26 cellular contexts compared by ENCODE assay signal in the genomic region with DNA sequence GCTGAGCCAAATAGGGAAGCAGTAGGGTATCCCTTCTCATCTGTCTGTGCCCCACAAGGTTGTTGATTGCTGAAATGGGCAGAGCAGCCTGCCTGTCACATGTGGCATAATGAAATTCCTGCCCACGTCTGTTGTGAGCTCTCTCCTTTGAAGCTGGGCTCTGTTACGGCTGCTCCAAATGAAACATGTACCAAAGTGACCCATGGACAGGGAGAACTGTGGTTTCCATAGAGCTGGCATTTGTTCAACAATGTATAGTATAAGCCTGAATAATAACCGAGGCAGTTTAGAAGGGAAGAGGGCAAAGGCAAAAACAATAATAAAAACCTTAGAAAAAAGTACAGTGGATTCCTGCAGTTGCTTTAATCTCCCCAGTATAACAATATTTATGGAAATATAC.
DNase-seq lines count a peak whose midpoint lies in the region; ATAC-seq and TF ChIP-seq lines count a peak whose summit lies in the region.
"Had no signal": no experiment of that assay in that cellular context is flagged by ENCODE, and none has a peak within 500 bp of the region (broad histone marks: within the 10 kb centered on the region; RNA-seq: fewer than 3 reads in every experiment).

No MANE protein-coding gene starts in this region.

- H3K36me3 ChIP-seq in left ventricle myocardium inferior (peaks cover 15% of the 10 kb centered on the region), spleen (no peaks in the 10 kb centered on the region)
- H3K36me3 ChIP-seq: adrenal gland, sigmoid colon, thyroid gland, vagina had no signal

- peaks cover 18% of the 10 kb centered on the region for H3K4me1 ChIP-seq in left ventricle myocardium inferior
- H3K4me1 ChIP-seq in spleen: no peaks in the 10 kb centered on the region
- H3K4me1 ChIP-seq: adrenal gland, psoas muscle, thyroid gland, vagina had no signal

- no peaks in the 10 kb centered on the region for H3K9me3 ChIP-seq in left ventricle myocardium inferior (replicated peaks)
- peaks cover 0 to 24% (median 7%) of the 10 kb centered on the region in 8 donors for H3K9me3 ChIP-seq in spleen
- H3K9me3 ChIP-seq: A549, adrenal gland, psoas muscle, sigmoid colon, thyroid gland, vagina had no signal

- no peak for TF ChIP-seq POLR2A in spleen (IDR thresholded peaks at IDR 0.05)

- 79 to 85% (median 80%) methylated on average over 3 of the region's 3 CpGs for WGBS in spleen, 5 donors

- DNase-seq in left ventricle myocardium superior: no peak
- no peak for DNase-seq in left ventricle myocardium inferior
- peak; percentile 34 for DNase-seq in astrocyte of the hippocampus (ENCODE audit: low read depth, low spot score)
- peak; percentile 40 for DNase-seq in iris pigment epithelial cell (ENCODE audit: low read depth)
- no peak for DNase-seq in epidermal melanocyte (ENCODE audit: insufficient read length, low spot score)
- no peak for DNase-seq in spleen
- DNase-seq: activated CD4-positive, alpha-beta T cell treated with anti-CD3 and anti-CD28 coated beads, Interleukin-2, amount 50 U/mL, for 48 hours; activated CD8-positive, alpha-beta memory T cell treated with anti-CD3 and anti-CD28 coated beads, Interleukin-2, amount 50 U/mL, for 4 hours; activated naive CD4-positive, alpha-beta T cell treated with anti-CD3 and anti-CD28 coated beads for 36 hours; adrenal gland; CD4-positive, alpha-beta memory T cell; effector memory CD4-positive, alpha-beta T cell; NCI-H1092; NCI-H187; psoas muscle; SIG-M5; sigmoid colon; stimulated activated naive CD8-positive, alpha-beta T cell treated with anti-CD3 and anti-CD28 coated beads, Interleukin-15, amount 100 ng/mL, for 72 hours; T-helper 1 cell; thyroid gland had no signal

- TF ChIP-seq CTCF in left ventricle myocardium inferior (IDR thresholded peaks at IDR 0.05; ENCODE audit: borderline replicate concordance) (no peak), spleen (IDR thresholded peaks at IDR 0.05 in 8 of 11, conservative IDR thresholded peaks at IDR 0.05 in 3 of 11) (no peak)

- H3K4me3 ChIP-seq in left ventricle myocardium inferior (no peak overlapping the region), spleen (no peak overlapping the region)
- H3K4me3 ChIP-seq: A549, adrenal gland, coronary artery, psoas muscle, sigmoid colon, thyroid gland, vagina had no signal

- intact Hi-C loops in left ventricle myocardium superior (cut with micrococcal nuclease) (no loop called here), left ventricle myocardium inferior (cut with micrococcal nuclease) (no loop called here), spleen (cut with DNase I; ENCODE audit: low total_unique reads) (no loop called here)

- no peak overlapping the region for H3K27ac ChIP-seq in left ventricle myocardium inferior (replicated peaks)
- H3K27ac ChIP-seq in spleen: no peak overlapping the region
- H3K27ac ChIP-seq: adrenal gland, coronary artery, psoas muscle, sigmoid colon, thyroid gland, vagina had no signal

- ATAC-seq in left ventricle myocardium superior (peak; percentile 37), HG03469 (IDR thresholded peaks at IDR 0.05; ENCODE audit: unreplicated experiment) (no peak), GM18873 (IDR thresholded peaks at IDR 0.05; ENCODE audit: low FRiP score, unreplicated experiment) (no peak)
- ATAC-seq: left lobe of liver; stimulated activated naive CD8-positive, alpha-beta T cell treated with anti-CD3 and anti-CD28 coated beads, Interleukin-15, amount 100 ng/mL, for 72 hours had no signal

- H3K27me3 ChIP-seq in left ventricle myocardium inferior (ENCODE audit: low read depth) (no peaks in the 10 kb centered on the region), spleen (replicated peaks in 1 of 7) (no peaks in the 10 kb centered on the region)
- H3K27me3 ChIP-seq: adrenal gland, sigmoid colon, thyroid gland, vagina had no signal

Comparison
In these comparisons a context has a peak if more than half of its experiments do, and no peak if none do; other contexts are left out.
1. DNase-seq: peak in astrocyte of the hippocampus (single experiment) and iris pigment epithelial cell (single experiment); none in left ventricle myocardium superior (single experiment), left ventricle myocardium inferior (single experiment), epidermal melanocyte (single experiment) and spleen (single experiment).